8 cellular contexts compared by ENCODE assay signal in genomic region chr15:72168131-72168825, GRCh38. TPM values are rescaled to one million over a fixed set of nuclear protein-coding genes. Genes with fewer than 3 reads are reported as not detected.
DNase-seq lines count a peak whose midpoint lies in the region; ATAC-seq, FAIRE-seq and TF ChIP-seq lines count a peak whose summit lies in the region.

No MANE protein-coding gene starts in this region.

- H3K4me3 ChIP-seq in SJCRH30: no peak overlapping the region
- H3K4me3 ChIP-seq in small intestine (ENCODE audit: low read depth in 1 of 2, low read length in 2 of 2): no peak overlapping the region

- no peaks in the 10 kb centered on the region for H3K36me3 ChIP-seq in SJCRH30
- H3K36me3 ChIP-seq in small intestine (ENCODE audit: control insufficient read depth in 2 of 2, insufficient read depth in 2 of 2, low read length in 2 of 2): no peaks in the 10 kb centered on the region

- TF ChIP-seq CTCF in GM10248 (IDR thresholded peaks at IDR 0.05; ENCODE audit: control extremely low read depth, extremely low read depth, low read depth, missing control alignments): no peak

- WGBS in small intestine, 3 donors: 40 to 70% (median 46%) methylated on average over 7 of the region's 7 CpGs

- H3K27ac ChIP-seq in SJCRH30 (no peak overlapping the region), epithelial cell of prostate (peak overlapping the region; percentile 69), small intestine (ENCODE audit: low read depth in 1 of 2, low read length in 1 of 2) (no peak overlapping the region)

- no peaks in the 10 kb centered on the region for H3K9me3 ChIP-seq in SJCRH30 (replicated peaks)
- no peaks in the 10 kb centered on the region for H3K9me3 ChIP-seq in small intestine (ENCODE audit: control insufficient read depth, low read depth)

- DNase-seq in SIG-M5 treated with dmso at 0.1 percent for 504 hours (lab: John Stamatoyannopoulos, UW; ENCODE audit: unreplicated experiment) (peak; percentile 5), SIG-M5 (lab: John Stamatoyannopoulos, UW) (no peak), SJCRH30 (peak; percentile 28 to 33), epithelial cell of prostate (ENCODE audit: low read depth, low spot score) (peak; percentile 29), small intestine (peak; percentile 24), C1 segment of cervical spinal cord (lab: John Stamatoyannopoulos, UW) (no peak), GM10248 (ENCODE audit: extremely low spot score) (no peak)

- H3K27me3 ChIP-seq in SJCRH30: no peaks in the 10 kb centered on the region
- H3K27me3 ChIP-seq in small intestine (ENCODE audit: control insufficient read depth in 2 of 2, insufficient read depth in 2 of 2, low read length in 2 of 2): no peaks in the 10 kb centered on the region

- H3K4me1 ChIP-seq in SJCRH30: peaks cover 2% of the 10 kb centered on the region; the same call in 1 of the 2 replicates
- peaks cover 0 to 5% of the 10 kb centered on the region in 2 donors for H3K4me1 ChIP-seq in small intestine (ENCODE audit: control insufficient read depth in 2 of 2, insufficient read depth in 1 of 2, low read depth in 1 of 2, low read length in 1 of 2)

- POLR2A ChIA-PET in GM10248 (lab: Yijun Ruan, JAX): no interaction called here

- no peak for FAIRE-seq in small intestine (lab: Jason Lieb, UNC)

- ATAC-seq in HG03571 (IDR thresholded peaks at IDR 0.05; ENCODE audit: unreplicated experiment): no peak

- CTCF ChIA-PET in GM10248 (lab: Yijun Ruan, JAX): interaction anchor here (1.4 to 2.0 kb wide), 2 partner anchors 12 to 424 kb away, joined by 5 to 6 read pairs; no protein-coding TSS in a partner anchor

RNA-seq across cellular contexts. Expression of gene GRAMD2A, which starts 29.3 kb away (rescaled TPM):
- total RNA-seq in SJCRH30 (2014; rRNA removed; shearing (Covaris generic)): 0.35 TPM in 1 of 2 replicates, not detected in the other
- polyA plus RNA-seq in small intestine: 1 to 10 TPM in 2 of 3 donors, under 1 TPM in 1; 0.67 to 7.0 (median 1.4) TPM

RNA-seq across cellular contexts. Expression of gene SENP8, which starts 50.1 kb away (rescaled TPM):
- total RNA-seq in SJCRH30 (2014; rRNA removed; shearing (Covaris generic)): 6.1 and 7.7 TPM in 2 replicates
- 1 to 10 TPM in 1 of 3 donors, under 1 TPM in 2; 0.81 to 1.9 (median 0.89) TPM for polyA plus RNA-seq in small intestine

RNA-seq across cellular contexts. Expression of gene MYO9A, which starts 50.3 kb away (rescaled TPM):
- 34.4 and 37.2 TPM in 2 replicates for total RNA-seq in SJCRH30 (2014; rRNA removed; shearing (Covaris generic))
- polyA plus RNA-seq in small intestine: 1 to 10 TPM; 1.6 to 3.6 (median 1.6) TPM

Comparison
In these comparisons a context has a peak if more than half of its experiments do, and no peak if none do; other contexts are left out.
1. DNase-seq: peak in SIG-M5 treated with dmso at 0.1 percent for 504 hours (single experiment), SJCRH30 (2 of 2), epithelial cell of prostate (single experiment) and small intestine (single experiment); none in SIG-M5 (single experiment), C1 segment of cervical spinal cord (0 of 14) and GM10248 (single experiment).